ENCODE assay signal across 13 cellular contexts in genomic region chr2:66700181-66700686, GRCh38.
DNase-seq lines count a peak whose midpoint lies in the region; ATAC-seq and TF ChIP-seq lines count a peak whose summit lies in the region.
"Had no signal": no experiment of that assay in that cellular context is flagged by ENCODE, and none has a peak within 500 bp of the region (broad histone marks: within the 10 kb centered on the region; RNA-seq: fewer than 3 reads in every experiment).

No MANE protein-coding gene starts in this region.

- no peak overlapping the region for H3K4me3 ChIP-seq in mesendoderm (ENCODE audit: low read length)
- H3K4me3 ChIP-seq in urinary bladder (ENCODE audit: low read depth, low read length) = no peak overlapping the region
- H3K4me3 ChIP-seq in tibial nerve = no peak overlapping the region
- H3K4me3 ChIP-seq: tibial artery had no signal

- H3K9me3 Mint-ChIP-seq in brain = no peaks in the 10 kb centered on the region
- H3K9me3 Mint-ChIP-seq: activated T-cell treated with anti-CD3 and anti-CD28 coated beads, Interleukin-2, amount 50 U/mL, for 24 hours had no signal

- H3K27me3 ChIP-seq in mesendoderm (ENCODE audit: insufficient read depth, low read length, poor library complexity) (no peaks in the 10 kb centered on the region), tibial nerve (no peaks in the 10 kb centered on the region)
- H3K27me3 ChIP-seq: tibial artery had no signal

- peaks cover 5% of the 10 kb centered on the region for H3K27me3 Mint-ChIP-seq in brain
- H3K27me3 Mint-ChIP-seq: activated T-cell treated with anti-CD3 and anti-CD28 coated beads, Interleukin-2, amount 50 U/mL, for 24 hours had no signal

- no CpG with 5 or more reads among the region's 4 CpGs for WGBS in mesendoderm (ENCODE audit: extremely low coverage, insufficient coverage, low lambda C conversion rate)
- 20% methylated on average over 4 of the region's 4 CpGs for WGBS in urinary bladder
- 37 to 50% methylated on average over 4 of the region's 4 CpGs for WGBS in tibial nerve, 2 donors

- peaks cover 84% of the 10 kb centered on the region for H3K4me1 Mint-ChIP-seq in brain

- peak overlapping the region in 3 of 5 experiments; percentile 84 to 88 (median 85) for H3K27ac Mint-ChIP-seq in brain
- H3K27ac Mint-ChIP-seq: activated T-cell treated with anti-CD3 and anti-CD28 coated beads, Interleukin-2, amount 50 U/mL, for 24 hours had no signal

- H3K27ac ChIP-seq in mesendoderm (ENCODE audit: low read depth, low read length) = no peak overlapping the region
- H3K27ac ChIP-seq in urinary bladder (ENCODE audit: low read depth) = peak overlapping the region; percentile 41
- no peak overlapping the region for H3K27ac ChIP-seq in tibial nerve
- H3K27ac ChIP-seq: tibial artery had no signal

- H2BK120ac ChIP-seq in mesendoderm (ENCODE audit: low read depth, low read length) = no peak overlapping the region

- H3K4ac ChIP-seq in mesendoderm (ENCODE audit: low read depth, low read length) = no peak overlapping the region

- H3K9ac ChIP-seq in mesendoderm (ENCODE audit: low read length) = no peak overlapping the region

- no peak overlapping the region for H4K8ac ChIP-seq in mesendoderm (ENCODE audit: low read depth, low read length)

- no peak overlapping the region for H2BK5ac ChIP-seq in mesendoderm (ENCODE audit: low read length)

- no peak overlapping the region for H2BK15ac ChIP-seq in mesendoderm (replicated peaks; ENCODE audit: low read depth)

- peak overlapping the region in 4 of 5 experiments; percentile 39 to 72 (median 54) for H3K4me3 Mint-ChIP-seq in brain
- H3K4me3 Mint-ChIP-seq: activated T-cell treated with anti-CD3 and anti-CD28 coated beads, Interleukin-2, amount 50 U/mL, for 24 hours had no signal

- H3K79me2 ChIP-seq in mesendoderm (ENCODE audit: control insufficient read depth, insufficient read depth, low read length) = no peaks in the 10 kb centered on the region

- no peaks in the 10 kb centered on the region for H3K36me3 ChIP-seq in mesendoderm (ENCODE audit: control insufficient read depth, insufficient read depth, low read length)
- no peaks in the 10 kb centered on the region for H3K36me3 ChIP-seq in urinary bladder (ENCODE audit: insufficient read depth)
- H3K36me3 ChIP-seq in tibial nerve = no peaks in the 10 kb centered on the region
- H3K36me3 ChIP-seq: tibial artery had no signal

- no peak for TF ChIP-seq EP300 in tibial nerve (IDR thresholded peaks at IDR 0.05)

- H3K4me1 ChIP-seq in mesendoderm (ENCODE audit: control insufficient read depth, low read depth, low read length) = no peaks in the 10 kb centered on the region
- H3K4me1 ChIP-seq in urinary bladder (ENCODE audit: insufficient read depth) = no peaks in the 10 kb centered on the region
- peaks cover 0 to 6% (median 0%) of the 10 kb centered on the region in 4 donors for H3K4me1 ChIP-seq in tibial nerve
- H3K4me1 ChIP-seq: tibial artery had no signal

- no peak overlapping the region for H3K23ac ChIP-seq in mesendoderm (ENCODE audit: low read length)

- H2AK5ac ChIP-seq in mesendoderm (ENCODE audit: low read length) = no peak overlapping the region

- H3K79me1 ChIP-seq in mesendoderm (ENCODE audit: low read length) = no peaks in the 10 kb centered on the region

- H3K36me3 Mint-ChIP-seq in brain = no peaks in the 10 kb centered on the region

- H3K56ac ChIP-seq in mesendoderm (ENCODE audit: low read length) = no peak overlapping the region

- H3K9me3 ChIP-seq in tibial nerve = no peaks in the 10 kb centered on the region
- H3K9me3 ChIP-seq: tibial artery had no signal

- H3K4me2 ChIP-seq in mesendoderm (ENCODE audit: low read length) = no peak overlapping the region

- TF ChIP-seq POLR2A in tibial nerve (IDR thresholded peaks at IDR 0.05) = no peak

- no peak overlapping the region for H3K18ac ChIP-seq in mesendoderm (ENCODE audit: low read length)

- no peak for TF ChIP-seq CTCF in brain (conservative IDR thresholded peaks at IDR 0.05)
- no peak for TF ChIP-seq CTCF in tibial nerve (IDR thresholded peaks at IDR 0.05)

- H4K5ac ChIP-seq in mesendoderm (ENCODE audit: low read length) = no peak overlapping the region

- no peak for ATAC-seq in HG03139 (IDR thresholded peaks at IDR 0.05; ENCODE audit: unreplicated experiment)

- DNase-seq in NCI-H510A treated with DMSO at 0.1 percent for 48 hours (lab: John Stamatoyannopoulos, UW) (peak; percentile 36), NCI-H510A (lab: John Stamatoyannopoulos, UW) (no peak), mesendoderm (peak; percentile 21), tibial nerve (ENCODE audit: low spot score in 2 of 2) (no peak)
- no peak for DNase-seq in activated T-cell treated with anti-CD3 and anti-CD28 coated beads, Interleukin-2, amount 50 U/mL, for 1 hour
- DNase-seq: activated CD4-positive, CD25-positive, alpha-beta regulatory T cell; activated T-cell treated with anti-CD3 and anti-CD28 coated beads, Interleukin-2, amount 50 U/mL, for 24 hours; NCI-H524 treated with DMSO at 0.1 percent for 48 hours; SHP77; tibial artery had no signal

Comparison
In these comparisons a context has a peak if more than half of its experiments do, and no peak if none do; other contexts are left out.
1. DNase-seq: peak in NCI-H510A treated with DMSO at 0.1 percent for 48 hours (single experiment) and mesendoderm (single experiment); none in NCI-H510A (single experiment), tibial nerve (0 of 2) and activated T-cell treated with anti-CD3 and anti-CD28 coated beads, Interleukin-2, amount 50 U/mL, for 1 hour (single experiment).